Comparison of ENCODE assay signal across 8 cellular contexts in genomic region chr2:187552959-187553681, GRCh38. TPM values are rescaled to one million over a fixed set of nuclear protein-coding genes. Genes with fewer than 3 reads are reported as not detected.
DNase-seq lines count a peak whose midpoint lies in the region; ATAC-seq and TF ChIP-seq lines count a peak whose summit lies in the region.

No MANE protein-coding gene starts in this region.

- peaks cover 49% of the 10 kb centered on the region for H3K36me3 Mint-ChIP-seq in Calu3 (ENCODE audit: insufficient read depth, unreplicated experiment)
- no peaks in the 10 kb centered on the region for H3K36me3 Mint-ChIP-seq in activated CD4-positive, alpha-beta memory T cell treated with anti-CD3 and anti-CD28 coated beads for 36 hours

- H3K27me3 Mint-ChIP-seq in Calu3 (ENCODE audit: unreplicated experiment), result no peaks in the 10 kb centered on the region
- H3K27me3 Mint-ChIP-seq in activated CD4-positive, alpha-beta memory T cell treated with anti-CD3 and anti-CD28 coated beads for 36 hours, result peaks cover 9% of the 10 kb centered on the region

- H3K4me1 Mint-ChIP-seq in Calu3 (ENCODE audit: low read depth, unreplicated experiment), result peaks cover 41% of the 10 kb centered on the region
- H3K4me1 Mint-ChIP-seq in activated CD4-positive, alpha-beta memory T cell treated with anti-CD3 and anti-CD28 coated beads for 36 hours (ENCODE audit: low read depth), result peaks cover 6% of the 10 kb centered on the region

- H3K4me3 ChIP-seq in HUES64 (ENCODE audit: low read length), result peak overlapping the region; percentile 45; the same call in 1 of the 2 replicates
- H3K4me3 ChIP-seq in endocrine pancreas (ENCODE audit: control insufficient read depth, insufficient read depth, low read length), result peak overlapping the region; percentile 90

- CTCF ChIA-PET in Calu3 (lab: Charles Lee), result no interaction called here
- CTCF ChIA-PET in activated CD4-positive, alpha-beta memory T cell treated with anti-CD3 and anti-CD28 coated beads for 36 hours (lab: Charles Lee), result no interaction called here

- peak overlapping the region; percentile 82 for H3K4me3 Mint-ChIP-seq in Calu3 (ENCODE audit: low read depth, unreplicated experiment)
- H3K4me3 Mint-ChIP-seq in activated CD4-positive, alpha-beta memory T cell treated with anti-CD3 and anti-CD28 coated beads for 36 hours, result no peak overlapping the region

- TF ChIP-seq CTCF in Calu3 (IDR thresholded peaks at IDR 0.05; ENCODE audit: unreplicated experiment), result no peak

- no peaks in the 10 kb centered on the region for H3K9me3 Mint-ChIP-seq in Calu3 (ENCODE audit: low read depth, unreplicated experiment)
- peaks cover 2% of the 10 kb centered on the region for H3K9me3 Mint-ChIP-seq in activated CD4-positive, alpha-beta memory T cell treated with anti-CD3 and anti-CD28 coated beads for 36 hours

- peaks cover 30% of the 10 kb centered on the region for H3K4me1 ChIP-seq in HUES64 (ENCODE audit: insufficient read depth, low read length)
- H3K4me1 ChIP-seq in endocrine pancreas (ENCODE audit: control insufficient read depth, insufficient read depth, low read length), result peaks cover 8% of the 10 kb centered on the region

- H3K9me3 ChIP-seq in HUES64 (ENCODE audit: insufficient read depth, low read depth, low read length) (peaks cover 5% of the 10 kb centered on the region; the same call in 1 of the 2 replicates), endocrine pancreas (ENCODE audit: control insufficient read depth, low read length) (no peaks in the 10 kb centered on the region)

- H3K36me3 ChIP-seq in HUES64 (ENCODE audit: insufficient read depth, low read length) (peaks cover 2% of the 10 kb centered on the region; the same call in 1 of the 2 replicates), endocrine pancreas (ENCODE audit: control insufficient read depth, insufficient read depth, low read length) (no peaks in the 10 kb centered on the region)

- H3K27me3 ChIP-seq in HUES64 (ENCODE audit: insufficient read depth, low read length) (no peaks in the 10 kb centered on the region), endocrine pancreas (ENCODE audit: control insufficient read depth, insufficient read depth, low read length) (no peaks in the 10 kb centered on the region)

- H3K27ac Mint-ChIP-seq in Calu3 (ENCODE audit: unreplicated experiment), result peak overlapping the region; percentile 92
- H3K27ac Mint-ChIP-seq in activated CD4-positive, alpha-beta memory T cell treated with anti-CD3 and anti-CD28 coated beads for 36 hours, result no peak overlapping the region

- no peak for ATAC-seq in HG03342 (IDR thresholded peaks at IDR 0.05; ENCODE audit: unreplicated experiment)
- ATAC-seq in HG03520 (IDR thresholded peaks at IDR 0.05; ENCODE audit: unreplicated experiment), result no peak

- POLR2A ChIA-PET in activated CD4-positive, alpha-beta memory T cell treated with anti-CD3 and anti-CD28 coated beads for 36 hours (lab: Charles Lee), result no interaction called here

- WGBS in HUES64, result 100% methylated on average over 2 of the region's 2 CpGs

- intact Hi-C loops in Calu3 (cut with micrococcal nuclease; ENCODE audit: unreplicated experiment), result loop anchor here (2.0 to 5.0 kb wide), 2 partner anchors 52 to 739 kb away; partner anchors contain the start of gene GULP1
- intact Hi-C loops in activated CD4-positive, alpha-beta memory T cell treated with anti-CD3 and anti-CD28 coated beads for 36 hours (cut with micrococcal nuclease), result no loop called here

- peak overlapping the region; percentile 21; the same call in 1 of the 2 replicates for H3K9ac ChIP-seq in HUES64 (ENCODE audit: low read depth, low read length)
- no peak overlapping the region for H3K9ac ChIP-seq in endocrine pancreas (ENCODE audit: control insufficient read depth, insufficient read depth, low read length)

- no peak for DNase-seq in Calu3
- peak; percentile 52 for DNase-seq in non-pigmented ciliary epithelial cell (ENCODE audit: low read depth)
- no peak for DNase-seq in activated CD4-positive, alpha-beta memory T cell treated with anti-CD3 and anti-CD28 coated beads for 36 hours
- no peak for DNase-seq in NCI-H187 (lab: John Stamatoyannopoulos, UW)

- TSS peak; percentile 39 for BruUV-seq in Calu3 (replicated peaks; lab: Mats Ljungman, UMichigan)

- no peak overlapping the region for H3K27ac ChIP-seq in HUES64 (ENCODE audit: low read depth, low read length)

RNA-seq across cellular contexts. Expression of gene TFPI, which starts 1.1 kb away (rescaled TPM):
- total RNA-seq in Calu3 (2022), result 125 and 135 TPM in 2 replicates
- polyA plus RNA-seq in HUES64 (2013, experiment 1 of 2), result 23.2 TPM
- polyA plus RNA-seq in HUES64 (2013, experiment 2 of 2), result 32.7 TPM
- total RNA-seq in activated CD4-positive, alpha-beta memory T cell treated with anti-CD3 and anti-CD28 coated beads for 36 hours, result not detected

Comparison
In these comparisons a context has a peak if more than half of its experiments do, and no peak if none do; other contexts are left out.
1. RNA of gene TFPI, which starts 1.1 kb away (total RNA-seq): 125 to 135 TPM in Calu3; not detected in activated CD4-positive, alpha-beta memory T cell treated with anti-CD3 and anti-CD28 coated beads for 36 hours; every median in the first group is over 100 times any median in the second.